Comparison of ENCODE assay signal across 30 cellular contexts in genomic region chr11:68693484-68693882, GRCh38. TPM values are rescaled to one million over a fixed set of nuclear protein-coding genes. Genes with fewer than 3 reads are reported as not detected.
"Had no signal": no experiment of that assay in that cellular context is flagged by ENCODE, and none has a peak within 500 bp of the region (broad histone marks: within the 10 kb centered on the region; RNA-seq: fewer than 3 reads in every experiment).

No MANE protein-coding gene starts in this region.

- H3K4me3 ChIP-seq: coronary artery, heart left ventricle, left ventricle myocardium inferior, lower lobe of right lung, psoas muscle, right lobe of liver, spleen, stomach, thoracic aorta, transverse colon had no signal

- ATAC-seq: esophagus mucosa; heart left ventricle; left cardiac atrium; naive thymus-derived CD4-positive, alpha-beta T cell; psoas muscle had no signal

- H3K27ac Mint-ChIP-seq: immature natural killer cell; naive thymus-derived CD4-positive, alpha-beta T cell; nephron progenitor cell had no signal

- H3K36me3 ChIP-seq: heart left ventricle, left ventricle myocardium inferior, lower lobe of right lung, neutrophil, right lobe of liver, spleen, stomach, thoracic aorta, transverse colon had no signal

- H3K9me3 ChIP-seq: lower lobe of right lung, neutrophil, psoas muscle, right lobe of liver, transverse colon had no signal

- FAIRE-seq: endometrium, frontal cortex, kidney had no signal

- H3K27me3 ChIP-seq: right lobe of liver had no signal

- DNase-seq: effector memory CD4-positive, alpha-beta T cell; heart left ventricle; hypothalamus; immature natural killer cell; kidney; left cardiac atrium; left ventricle myocardium inferior; lower lobe of right lung; mesenchymal stem cell; naive thymus-derived CD4-positive, alpha-beta T cell; nephron progenitor cell; psoas muscle; spleen; stimulated activated CD4-positive, alpha-beta T cell treated with anti-CD3 and anti-CD28 coated beads, Interleukin-15, amount 100 ng/mL, for 24 hours; stimulated activated CD4-positive, alpha-beta T cell treated with anti-CD3 and anti-CD28 coated beads, Interleukin-1b, Interleukin-23, amount 100 ng/mL, for 48 hours; stimulated activated CD4-positive, alpha-beta T cell treated with anti-CD3 and anti-CD28 coated beads, Interleukin-4, amount 100 ng/mL, for 24 hours; stimulated activated naive CD4-positive, alpha-beta T cell; stomach; substantia nigra; transverse colon had no signal

- H3K27ac ChIP-seq: coronary artery, heart left ventricle, left ventricle myocardium inferior, lower lobe of right lung, neutrophil, psoas muscle, right lobe of liver, spleen, stomach, thoracic aorta, transverse colon had no signal

- H3K4me1 ChIP-seq: heart left ventricle, left ventricle myocardium inferior, lower lobe of right lung, psoas muscle, right lobe of liver, stomach, transverse colon had no signal

- H3K4me3 Mint-ChIP-seq: immature natural killer cell, nephron progenitor cell had no signal

RNA-seq across cellular contexts. Expression of gene GAL, which starts 9.1 kb away (rescaled TPM):
- total RNA-seq: frontal cortex; lower lobe of right lung; mononuclear cell; naive thymus-derived CD4-positive, alpha-beta T cell; osteoblast; spleen; thoracic aorta had no signal
- polyA plus RNA-seq: immature natural killer cell; naive thymus-derived CD4-positive, alpha-beta T cell; spleen had no signal

RNA-seq across cellular contexts. Expression of gene TESMIN, which starts 57.8 kb away (rescaled TPM):
- total RNA-seq: osteoblast, skeletal muscle tissue had no signal
